ENCODE assay signal across 17 cellular contexts in the genomic region with DNA sequence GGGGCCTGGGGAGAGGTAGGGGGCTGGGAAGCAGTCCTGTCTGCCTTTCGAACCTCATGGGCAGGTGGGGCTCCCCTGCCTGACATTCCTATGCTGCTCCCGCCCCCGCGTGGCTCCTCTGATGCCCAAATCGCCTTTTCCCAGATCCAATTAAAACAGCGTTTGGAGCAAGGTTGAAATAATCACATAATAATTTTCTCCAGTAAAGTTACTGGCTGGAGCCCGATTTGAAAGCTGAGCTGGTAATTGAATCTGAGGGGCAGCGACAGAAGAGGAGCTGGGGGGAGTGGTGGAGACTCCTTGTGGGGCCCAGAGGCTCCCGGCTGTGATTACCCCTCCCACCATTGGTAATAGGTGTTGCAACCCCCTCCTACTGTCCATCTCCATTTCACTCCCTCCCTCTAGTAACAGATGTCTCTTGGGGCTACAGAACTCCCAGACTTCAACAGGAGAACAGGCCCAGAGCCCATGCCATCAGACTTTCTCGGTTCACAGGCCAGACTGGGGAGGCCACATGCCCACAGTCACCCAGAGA. TPM values are rescaled to one million over a fixed set of nuclear protein-coding genes. Genes with fewer than 3 reads are reported as not detected.
DNase-seq lines count a peak whose midpoint lies in the region; TF ChIP-seq lines count a peak whose summit lies in the region.
"Had no signal": no experiment of that assay in that cellular context is flagged by ENCODE, and none has a peak within 500 bp of the region (broad histone marks: within the 10 kb centered on the region; RNA-seq: fewer than 3 reads in every experiment).

No MANE protein-coding gene starts in this region.

- H3K27me3 ChIP-seq in adipocyte (replicated peaks; ENCODE audit: control insufficient read depth, insufficient read depth, low read length) (peaks cover 27% of the 10 kb centered on the region), MG63 (no peaks in the 10 kb centered on the region)
- H3K27me3 ChIP-seq: Peyer's patch had no signal

- H3K36me3 ChIP-seq in adipocyte (ENCODE audit: control insufficient read depth, insufficient read depth, low read length, severe bottlenecking) (no peaks in the 10 kb centered on the region), MG63 (no peaks in the 10 kb centered on the region)
- H3K36me3 ChIP-seq: lower lobe of right lung, Peyer's patch had no signal

- H3K9me3 ChIP-seq in adipocyte (ENCODE audit: control insufficient read depth, low read length) (no peaks in the 10 kb centered on the region), MG63 (no peaks in the 10 kb centered on the region)
- H3K9me3 ChIP-seq: lower lobe of right lung, Peyer's patch had no signal

- peak; percentile 34 for DNase-seq in GM03348 (ENCODE audit: low spot score)
- DNase-seq in NB4 (ENCODE audit: low read depth), result peak; percentile 32
- peak; percentile 13 for DNase-seq in adipocyte (ENCODE audit: low read depth)
- DNase-seq in nephron progenitor cell, result no peak
- DNase-seq in MG63, result no peak
- no peak for DNase-seq in NCI-H1048 (lab: John Stamatoyannopoulos, UW)
- DNase-seq in kidney glomerular epithelial cell (lab: John Stamatoyannopoulos, UW), result no peak
- DNase-seq in cardiac septum (ENCODE audit: low spot score), result no peak
- DNase-seq: activated naive CD8-positive, alpha-beta T cell treated with anti-CD3 and anti-CD28 coated beads, Interleukin-2, amount 10 ng/mL, durations not matched to agents 7 days and 5 days; effector memory CD4-positive, alpha-beta T cell; lower lobe of right lung; naive thymus-derived CD8-positive, alpha-beta T cell; NCI-H146; Peyer's patch; stimulated activated naive CD8-positive, alpha-beta T cell treated with anti-CD3 and anti-CD28 coated beads, Interleukin-15, Interleukin-2, amounts not matched to agents 100 U/mL and 50 U/mL, for 24 hours had no signal

- no peaks in the 10 kb centered on the region for H3K36me3 Mint-ChIP-seq in nephron progenitor cell (ENCODE audit: low read depth)
- H3K36me3 Mint-ChIP-seq: activated naive CD8-positive, alpha-beta T cell treated with anti-CD3 and anti-CD28 coated beads, Interleukin-2, amount 10 ng/mL, durations not matched to agents 7 days and 5 days had no signal

- peaks cover 28% of the 10 kb centered on the region for H3K27me3 Mint-ChIP-seq in nephron progenitor cell (ENCODE audit: low read depth, poor library complexity)

- H3K27ac Mint-ChIP-seq in nephron progenitor cell, result peak overlapping the region; percentile 42
- H3K27ac Mint-ChIP-seq: naive thymus-derived CD8-positive, alpha-beta T cell had no signal

- no peak overlapping the region for H3K9ac ChIP-seq in adipocyte (ENCODE audit: low read length)
- H3K9ac ChIP-seq: KMS-11 had no signal

- no peaks in the 10 kb centered on the region for H3K4me1 ChIP-seq in adipocyte (ENCODE audit: control insufficient read depth, insufficient read depth, low read length)
- H3K4me1 ChIP-seq: lower lobe of right lung, Peyer's patch had no signal

- H3K9me3 Mint-ChIP-seq in nephron progenitor cell, result no peaks in the 10 kb centered on the region
- H3K9me3 Mint-ChIP-seq: activated naive CD8-positive, alpha-beta T cell treated with anti-CD3 and anti-CD28 coated beads, Interleukin-2, amount 10 ng/mL, durations not matched to agents 7 days and 5 days; naive thymus-derived CD8-positive, alpha-beta T cell had no signal

- no peak for TF ChIP-seq CTCF in NB4 (IDR thresholded peaks at IDR 0.05; ENCODE audit: low read depth, low read length)
- TF ChIP-seq CTCF in nephron progenitor cell (IDR thresholded peaks at IDR 0.05), result no peak

- no peak for TF ChIP-seq POLR2A in NB4 (IDR thresholded peaks at IDR 0.05; ENCODE audit: extremely low read depth, insufficient read length)

- H3K4me3 ChIP-seq in NB4 (ENCODE audit: low read depth, low read length) (no peak overlapping the region), adipocyte (ENCODE audit: low read length) (no peak overlapping the region), MG63 (no peak overlapping the region)
- H3K4me3 ChIP-seq: lower lobe of right lung, Peyer's patch had no signal

- intact Hi-C loops in cardiac septum (cut with DNase I), result no loop called here

- peak overlapping the region; percentile 49 for H3K4me3 Mint-ChIP-seq in nephron progenitor cell
- H3K4me3 Mint-ChIP-seq: activated naive CD8-positive, alpha-beta T cell treated with anti-CD3 and anti-CD28 coated beads, Interleukin-2, amount 10 ng/mL, durations not matched to agents 7 days and 5 days; naive thymus-derived CD8-positive, alpha-beta T cell had no signal

- H3K4me1 Mint-ChIP-seq in nephron progenitor cell, result peaks cover 53% of the 10 kb centered on the region
- H3K4me1 Mint-ChIP-seq: naive thymus-derived CD8-positive, alpha-beta T cell had no signal

RNA-seq across cellular contexts. Expression of a gene that starts 38.9 kb away (rescaled TPM):
- total RNA-seq in MG63 (2014; rRNA removed; shearing (Covaris generic); ENCODE audit: low replicate concordance), result 6.1 and 7.9 TPM in 2 replicates
- total RNA-seq in cardiac septum, result 0.97 TPM
- total RNA-seq: activated naive CD8-positive, alpha-beta T cell treated with anti-CD3 and anti-CD28 coated beads, Interleukin-2, amount 10 ng/mL, durations not matched to agents 7 days and 5 days; bronchial epithelial cell; lower lobe of right lung; naive thymus-derived CD8-positive, alpha-beta T cell had no signal

RNA-seq across cellular contexts. Expression of a gene that starts 44.4 kb away (rescaled TPM):
- total RNA-seq in MG63 (2014; rRNA removed; shearing (Covaris generic); ENCODE audit: low replicate concordance), result 20.7 and 24.1 TPM in 2 replicates
- total RNA-seq in cardiac septum, result 32.1 TPM

RNA-seq across cellular contexts. Expression of a gene that starts 54.1 kb away (rescaled TPM):
- total RNA-seq in MG63 (2014; rRNA removed; shearing (Covaris generic); ENCODE audit: low replicate concordance), result 103 and 154 TPM in 2 replicates
- 74.8 TPM for total RNA-seq in cardiac septum

RNA-seq across cellular contexts. Expression of a gene that starts 59.4 kb away (rescaled TPM):
- 10.9 and 21.6 TPM in 2 replicates for total RNA-seq in MG63 (2014; rRNA removed; shearing (Covaris generic); ENCODE audit: low replicate concordance)
- 0.13 TPM for total RNA-seq in cardiac septum
- total RNA-seq: bronchial epithelial cell; naive thymus-derived CD8-positive, alpha-beta T cell had no signal

Comparison
In these comparisons a context has a peak if more than half of its experiments do, and no peak if none do; other contexts are left out.
1. DNase-seq: peak in GM03348 (single experiment), NB4 (single experiment) and adipocyte (single experiment); none in nephron progenitor cell (single experiment), MG63 (single experiment), NCI-H1048 (single experiment), kidney glomerular epithelial cell (single experiment) and cardiac septum (single experiment).